Comparison of ENCODE assay signal across 9 cellular contexts in the genomic region with DNA sequence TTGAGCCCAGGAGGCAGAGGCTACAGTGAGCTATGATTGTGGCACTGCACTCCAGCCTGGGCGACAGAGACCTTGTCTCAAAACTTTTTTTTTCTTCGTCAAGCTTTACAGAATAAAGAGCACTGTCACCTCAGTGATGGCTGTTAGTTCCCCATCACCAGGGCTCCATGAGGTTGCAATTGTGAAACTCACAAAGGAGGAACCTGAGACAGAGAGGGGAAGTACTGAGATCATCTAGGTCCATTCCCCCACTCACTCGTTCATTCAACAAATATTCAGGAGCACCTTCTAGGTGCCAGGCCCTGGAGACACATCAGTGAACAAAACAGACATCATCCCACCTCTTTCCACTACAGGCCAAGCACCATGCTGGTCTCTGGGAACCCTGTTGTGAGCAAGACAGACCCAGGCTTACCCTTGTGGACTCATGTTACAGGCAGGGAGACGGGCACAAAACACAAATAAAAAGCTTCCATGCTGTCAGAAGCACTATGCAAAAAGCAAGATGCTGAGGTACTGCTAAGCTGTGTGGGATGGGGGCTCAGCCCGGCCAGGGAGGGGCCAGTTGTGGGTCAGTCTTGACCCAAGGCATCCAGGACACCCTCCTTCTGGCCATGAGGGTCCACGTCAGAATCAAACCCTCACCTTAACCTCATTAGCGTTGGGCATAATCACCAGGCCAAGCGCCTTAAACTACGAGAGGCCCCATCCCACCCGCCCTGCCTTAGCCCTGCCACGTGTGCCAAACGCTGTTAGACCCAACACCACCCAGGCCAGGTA. TPM values are rescaled to one million over a fixed set of nuclear protein-coding genes. Genes with fewer than 3 reads are reported as not detected.
A peak's percentile ranks its signal among the peaks of the same experiment; 100 is the strongest.
DNase-seq lines count a peak whose midpoint lies in the region; ATAC-seq and TF ChIP-seq lines count a peak whose summit lies in the region.
"Had no signal": no experiment of that assay in that cellular context is flagged by ENCODE, and none has a peak within 500 bp of the region (broad histone marks: within the 10 kb centered on the region; RNA-seq: fewer than 3 reads in every experiment).

No MANE protein-coding gene starts in this region.

- no peak overlapping the region for H2BK5ac ChIP-seq in mesenchymal stem cell (ENCODE audit: low read depth, low read length, poor library complexity, severe bottlenecking)

- CTCF ChIA-PET in HEK293T (lab: Yijun Ruan, JAX) = no interaction called here

- H3K18ac ChIP-seq in mesenchymal stem cell (ENCODE audit: low read depth in 1 of 2, low read length in 2 of 2) = no peak overlapping the region

- POLR2A ChIA-PET in HEK293T (lab: Yijun Ruan, JAX) = interaction anchor here (0.8 to 1.5 kb wide), 2 partner anchors 9 to 15 kb away, joined by 3 read pairs; no protein-coding TSS in a partner anchor

- H3K36me3 ChIP-seq in mesenchymal stem cell (ENCODE audit: control insufficient read depth in 1 of 2, insufficient read depth in 2 of 2, low read depth in 1 of 2, low read length in 2 of 2) = peaks cover 0 to under 1% of the 10 kb centered on the region in 2 experiments

- WGBS in mesenchymal stem cell = 90% methylated on average over 10 of the region's 12 CpGs

- peak overlapping the region; percentile 25 for H4K91ac ChIP-seq in mesenchymal stem cell (ENCODE audit: low read length)

- H3K9me3 ChIP-seq in mesenchymal stem cell (ENCODE audit: control insufficient read depth, low read length) = no peaks in the 10 kb centered on the region

- H2BK120ac ChIP-seq in mesenchymal stem cell (ENCODE audit: low read depth, low read length) = no peak overlapping the region

- peak overlapping the region in 1 of 2 experiments; percentile 37 for H3K14ac ChIP-seq in mesenchymal stem cell (ENCODE audit: low read length in 2 of 2)

- H3K27me3 ChIP-seq in mesenchymal stem cell (ENCODE audit: control insufficient read depth in 1 of 2, insufficient read depth in 1 of 2, low read length in 2 of 2) = no peaks in the 10 kb centered on the region

- H3K23ac ChIP-seq in mesenchymal stem cell (ENCODE audit: low read length in 2 of 2) = no peak overlapping the region

- no peak overlapping the region for H3K27ac ChIP-seq in mesenchymal stem cell (ENCODE audit: low read length, poor library complexity, severe bottlenecking)

- no peak overlapping the region for H3K9ac ChIP-seq in mesenchymal stem cell (ENCODE audit: low read length)

- H3K4me3 ChIP-seq in mesenchymal stem cell (ENCODE audit: insufficient read depth in 1 of 2, low read depth in 1 of 2, low read length in 2 of 2) = no peak overlapping the region

- no peak overlapping the region for H4K8ac ChIP-seq in mesenchymal stem cell (ENCODE audit: low read length)

- peaks cover 38% of the 10 kb centered on the region for H3K4me1 ChIP-seq in mesenchymal stem cell (ENCODE audit: control insufficient read depth, insufficient read depth, low read depth, low read length)

- H3K79me1 ChIP-seq in mesenchymal stem cell (replicated peaks; ENCODE audit: low read length, poor library complexity, severe bottlenecking) = no peaks in the 10 kb centered on the region

- ATAC-seq in GM19023 (IDR thresholded peaks at IDR 0.05; ENCODE audit: unreplicated experiment) (peak; percentile 88), HG02623 (IDR thresholded peaks at IDR 0.05; ENCODE audit: unreplicated experiment) (peak; percentile 85)

- H2BK12ac ChIP-seq in mesenchymal stem cell (ENCODE audit: low read length in 2 of 2) = peak overlapping the region in 1 of 2 experiments; percentile 34

- H2AK5ac ChIP-seq in mesenchymal stem cell (ENCODE audit: low read length, severe bottlenecking) = no peak overlapping the region

- no peak overlapping the region for H2BK15ac ChIP-seq in mesenchymal stem cell (ENCODE audit: low read depth, poor library complexity, severe bottlenecking)

- H3K4me2 ChIP-seq in mesenchymal stem cell (ENCODE audit: low read length, poor library complexity, severe bottlenecking) = no peak overlapping the region

- H3K4ac ChIP-seq in mesenchymal stem cell (ENCODE audit: low read depth in 1 of 2, low read length in 2 of 2) = no peak overlapping the region

- no peak overlapping the region for H2AFZ ChIP-seq in mesenchymal stem cell (ENCODE audit: low read depth, low read length)

- DNase-seq in MV-4-11 (lab: John Stamatoyannopoulos, UW) = peak; percentile 94
- no peak for DNase-seq in mesenchymal stem cell
- no peak for DNase-seq in NCI-H128 (lab: John Stamatoyannopoulos, UW; ENCODE audit: unreplicated experiment)
- DNase-seq in effector CD4-positive, alpha-beta T cell = no peak
- DNase-seq in HEK293T (ENCODE audit: extremely low spot score) = no peak
- DNase-seq in A172 (ENCODE audit: low spot score) = no peak

TF ChIP-seq in HEK293T, 16 proteins besides CTCF, POLR2A, EP300 and RAD21:
- no peak for TF ChIP-seq ZNF384 (IDR thresholded peaks at IDR 0.05)
- TF ChIP-seq LEF1 (IDR thresholded peaks at IDR 0.05; ENCODE audit: borderline replicate concordance) = no peak
- no peak for TF ChIP-seq HDGF (IDR thresholded peaks at IDR 0.05; ENCODE audit: borderline replicate concordance)
- TF ChIP-seq FOXM1 (IDR thresholded peaks at IDR 0.05; ENCODE audit: borderline replicate concordance) = no peak
- TF ChIP-seq SUZ12 (IDR thresholded peaks at IDR 0.05) = no peak
- no peak for TF ChIP-seq NFRKB (IDR thresholded peaks at IDR 0.05)
- no peak for TF ChIP-seq BHLHE40 (IDR thresholded peaks at IDR 0.05; ENCODE audit: borderline replicate concordance)
- TF ChIP-seq L3MBTL2 (conservative IDR thresholded peaks at IDR 0.05) = no peak
- TF ChIP-seq ARNT (IDR thresholded peaks at IDR 0.05) = no peak
- TF ChIP-seq TARDBP (IDR thresholded peaks at IDR 0.05) = no peak
- TF ChIP-seq FOXA1 (IDR thresholded peaks at IDR 0.05) = no peak

RNA-seq across cellular contexts. Expression of a gene that starts 2.1 kb away (rescaled TPM):
- polyA plus RNA-seq in mesenchymal stem cell (2013, experiment 1 of 2) = not detected
- not detected for polyA plus RNA-seq in mesenchymal stem cell (2013, experiment 2 of 2)
- not detected in 2 replicates for total RNA-seq in A172 (2014; rRNA removed; shearing (Covaris generic))
- polyA plus RNA-seq: naive thymus-derived CD8-positive, alpha-beta T cell had no signal

RNA-seq across cellular contexts. Expression of a gene that starts 16.7 kb away (rescaled TPM):
- polyA plus RNA-seq in mesenchymal stem cell (2013, experiment 1 of 2) = not detected
- not detected for polyA plus RNA-seq in mesenchymal stem cell (2013, experiment 2 of 2)
- not detected in 2 replicates for total RNA-seq in A172 (2014; rRNA removed; shearing (Covaris generic))
- total RNA-seq: naive thymus-derived CD8-positive, alpha-beta T cell had no signal
- polyA plus RNA-seq: naive thymus-derived CD8-positive, alpha-beta T cell had no signal
